19 cellular contexts compared by ENCODE assay signal in genomic region chr1:223492044-223492443, GRCh38.
A peak's percentile ranks its signal among the peaks of the same experiment; 100 is the strongest.
DNase-seq lines count a peak whose midpoint lies in the region; ATAC-seq and TF ChIP-seq lines count a peak whose summit lies in the region.
"Had no signal": no experiment of that assay in that cellular context is flagged by ENCODE, and none has a peak within 500 bp of the region (broad histone marks: within the 10 kb centered on the region; RNA-seq: fewer than 3 reads in every experiment).

No MANE protein-coding gene starts in this region.

- peak; percentile 34 for DNase-seq in EL
- DNase-seq in RWPE1 (ENCODE audit: low spot score) = peak; percentile 40
- DNase-seq in foreskin keratinocyte = peak; percentile 39 to 72
- peak; percentile 81 for DNase-seq in renal cortical epithelial cell (ENCODE audit: low read depth)
- DNase-seq in caudate nucleus (lab: John Stamatoyannopoulos, UW) = no peak
- no peak for DNase-seq in NCI-H187 treated with DMSO at 0.1 percent for 48 hours (lab: John Stamatoyannopoulos, UW)
- DNase-seq in mucosa of gallbladder (ENCODE audit: low spot score) = no peak
- DNase-seq: CD8-positive, alpha-beta memory T cell; DND-41; HFFc6; IMR-90; Kasumi-1; NCI-H187; NCI-H2171 treated with DMSO at 0.1 percent for 48 hours; NCI-H510A; NCI-H82; PC-3 had no signal

- ATAC-seq in foreskin keratinocyte = peak; percentile 73
- ATAC-seq: A549, PC-3 had no signal

- peaks cover 11% of the 10 kb centered on the region for H3K4me1 ChIP-seq in foreskin keratinocyte
- H3K4me1 ChIP-seq: A549; BLaER1 treated with 17β-estradiol and CSF1 and Interleukin-3, amounts not matched to agents 10 nM and 100 nM had no signal

- H3K27me3 ChIP-seq in foreskin keratinocyte = peaks cover 9% of the 10 kb centered on the region
- H3K27me3 ChIP-seq: BLaER1 treated with 17β-estradiol and CSF1 and Interleukin-3, amounts not matched to agents 10 nM and 100 nM had no signal

- CTCF ChIA-PET in RWPE1 (lab: Yijun Ruan, JAX) = interaction anchor here (0.6 kb wide), 1 partner anchor 112 kb away, joined by 3 read pairs; no protein-coding TSS in a partner anchor

- no peak for TF ChIP-seq CTCF in RWPE1 (conservative IDR thresholded peaks at IDR 0.05; ENCODE audit: low read depth)
- no peak for TF ChIP-seq CTCF in foreskin keratinocyte (conservative IDR thresholded peaks at IDR 0.05)

- H3K27ac ChIP-seq in RWPE1 (no peak overlapping the region), foreskin keratinocyte (no peak overlapping the region), caudate nucleus (ENCODE audit: low read depth, low read length) (no peak overlapping the region)
- H3K27ac ChIP-seq: A549; BLaER1 treated with 17β-estradiol and CSF1 and Interleukin-3, amounts not matched to agents 10 nM and 100 nM had no signal

- POLR2A ChIA-PET in RWPE1 (lab: Yijun Ruan, JAX; ENCODE audit: low non-redundant PET) = no interaction called here

Comparison
In these comparisons a context has a peak if more than half of its experiments do, and no peak if none do; other contexts are left out.
1. DNase-seq: peak in EL (single experiment), RWPE1 (single experiment), foreskin keratinocyte (2 of 2) and renal cortical epithelial cell (single experiment); none in caudate nucleus (0 of 61), NCI-H187 treated with DMSO at 0.1 percent for 48 hours (single experiment) and mucosa of gallbladder (single experiment).